12 cellular contexts compared by ENCODE assay signal in genomic region chr3:189001559-189001958, GRCh38.
DNase-seq lines count a peak whose midpoint lies in the region; TF ChIP-seq lines count a peak whose summit lies in the region.
"Had no signal": no experiment of that assay in that cellular context is flagged by ENCODE, and none has a peak within 500 bp of the region (broad histone marks: within the 10 kb centered on the region; RNA-seq: fewer than 3 reads in every experiment).

No MANE protein-coding gene starts in this region.

- no peak overlapping the region for H2AFZ ChIP-seq in MM.1S (ENCODE audit: low read length)

- H3K4me3 ChIP-seq in fibroblast of mammary gland (ENCODE audit: control insufficient read depth, low read depth, low read length) (no peak overlapping the region), skeletal muscle cell (ENCODE audit: low read depth, low read length) (no peak overlapping the region), MM.1S (ENCODE audit: low read length) (no peak overlapping the region)
- H3K4me3 ChIP-seq: adrenal gland, testis had no signal

- no peaks in the 10 kb centered on the region for H3F3A ChIP-seq in MM.1S (ENCODE audit: insufficient read depth, low read length)

- TF ChIP-seq CTCF in fibroblast of mammary gland (conservative IDR thresholded peaks at IDR 0.05; ENCODE audit: control insufficient read depth, insufficient read depth, low read depth, low read length) = no peak
- TF ChIP-seq CTCF in MM.1S (IDR thresholded peaks at IDR 0.05; ENCODE audit: low read length) = no peak

- DNase-seq in GM04503 (ENCODE audit: low read depth) (peak; percentile 64), RPMI7951 (ENCODE audit: low read depth) (peak; percentile 91), fibroblast of mammary gland (ENCODE audit: low read depth) (peak; percentile 95), skeletal muscle cell (ENCODE audit: low read depth) (peak; percentile 38), NCI-H69 (lab: John Stamatoyannopoulos, UW) (no peak), activated T-cell treated with anti-CD3 and anti-CD28 coated beads for 4 hours (no peak), C1 segment of cervical spinal cord (lab: John Stamatoyannopoulos, UW) (no peak), MM.1S (no peak)
- DNase-seq: adrenal gland; effector memory CD4-positive, alpha-beta T cell; NCI-H345; testis had no signal

- H3K9me3 ChIP-seq in MM.1S (replicated peaks; ENCODE audit: insufficient read depth, low read length) = no peaks in the 10 kb centered on the region
- H3K9me3 ChIP-seq: adrenal gland, testis had no signal

- H3K36me3 ChIP-seq in MM.1S (replicated peaks; ENCODE audit: insufficient read depth, low read length) = no peaks in the 10 kb centered on the region
- H3K36me3 ChIP-seq: adrenal gland had no signal

- no peaks in the 10 kb centered on the region for H3K4me1 ChIP-seq in MM.1S (ENCODE audit: low read length)
- H3K4me1 ChIP-seq: adrenal gland, testis had no signal

- H4K20me1 ChIP-seq in MM.1S (ENCODE audit: insufficient read depth, low read length) = no peaks in the 10 kb centered on the region

- H3K79me2 ChIP-seq in MM.1S (ENCODE audit: low read length) = no peaks in the 10 kb centered on the region

- no peak overlapping the region for H3K9ac ChIP-seq in MM.1S (ENCODE audit: low read length)

- H3K4me2 ChIP-seq in MM.1S (ENCODE audit: low read depth, low read length) = no peak overlapping the region

- no peaks in the 10 kb centered on the region for H3K27me3 ChIP-seq in MM.1S (replicated peaks; ENCODE audit: insufficient read depth, low read length)
- H3K27me3 ChIP-seq: adrenal gland, testis had no signal

- no peak overlapping the region for H3K27ac ChIP-seq in MM.1S (ENCODE audit: low read length)
- H3K27ac ChIP-seq: adrenal gland, testis had no signal

- no peaks in the 10 kb centered on the region for H3K9me2 ChIP-seq in MM.1S (replicated peaks; ENCODE audit: insufficient read depth, low read length)

Comparison
In these comparisons a context has a peak if more than half of its experiments do, and no peak if none do; other contexts are left out.
1. DNase-seq: peak in GM04503 (single experiment), RPMI7951 (single experiment), fibroblast of mammary gland (single experiment) and skeletal muscle cell (single experiment); none in NCI-H69 (single experiment), activated T-cell treated with anti-CD3 and anti-CD28 coated beads for 4 hours (single experiment), C1 segment of cervical spinal cord (0 of 14) and MM.1S (single experiment).